Comparison of ENCODE assay signal across 7 cellular contexts in the genomic region with DNA sequence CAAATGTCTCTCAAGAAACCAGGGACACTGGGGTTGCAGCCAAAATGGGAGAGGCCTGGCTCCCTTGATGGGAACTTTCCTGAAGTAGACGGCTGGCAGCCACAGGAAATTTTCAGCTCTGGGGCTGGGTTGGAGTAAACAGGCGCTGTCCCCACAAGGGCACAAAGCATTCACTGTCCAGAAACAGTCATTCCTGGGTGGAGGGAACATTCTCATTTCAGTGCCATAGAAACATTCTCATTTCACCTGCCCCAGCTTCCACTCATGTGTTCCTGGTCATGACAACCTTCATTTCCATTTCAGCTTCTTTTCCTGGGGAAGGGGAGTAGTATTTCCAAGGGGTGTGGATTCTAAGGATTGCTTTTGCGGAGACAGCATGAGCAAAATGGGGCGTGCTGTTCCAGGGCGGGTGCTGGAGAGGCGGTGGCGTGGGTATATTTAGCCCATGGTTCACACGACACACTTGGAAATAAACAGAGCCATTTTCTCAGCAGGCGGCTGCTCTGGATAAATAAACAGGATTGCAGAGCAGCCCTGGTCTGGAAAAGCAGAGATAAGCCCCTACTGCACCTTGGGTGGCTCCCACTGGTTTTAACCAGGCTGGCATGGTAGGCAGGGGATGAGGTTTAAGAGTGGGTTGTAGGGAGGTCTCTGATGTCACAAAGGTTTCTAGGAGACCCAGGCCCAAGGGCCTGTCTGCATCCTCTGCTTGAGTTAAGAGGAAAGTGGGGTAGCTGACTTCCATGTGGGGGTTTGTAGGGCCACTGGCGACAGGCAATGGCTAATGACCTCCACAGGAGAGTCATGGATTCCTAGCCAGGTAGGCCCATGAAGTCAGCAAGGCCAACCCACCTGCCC. TPM values are rescaled to one million over a fixed set of nuclear protein-coding genes. Genes with fewer than 3 reads are reported as not detected.
DNase-seq lines count a peak whose midpoint lies in the region; ATAC-seq and TF ChIP-seq lines count a peak whose summit lies in the region.

No MANE protein-coding gene starts in this region.

- peaks cover 0 to 26% of the 10 kb centered on the region in 2 donors for H3K36me3 ChIP-seq in left lung
- peaks cover 11% of the 10 kb centered on the region for H3K36me3 ChIP-seq in suprapubic skin
- H3K36me3 ChIP-seq in OCI-LY7 (ENCODE audit: insufficient read depth, low read length) = peaks cover 55% of the 10 kb centered on the region

- WGBS in suprapubic skin = 32% methylated on average over 10 of the region's 10 CpGs

- H3K27ac ChIP-seq in left lung (peak overlapping the region; percentile 57 to 75), suprapubic skin (peak overlapping the region; percentile 93), OCI-LY7 (ENCODE audit: low read depth, low read length, poor library complexity, severe bottlenecking) (no peak overlapping the region)

- H3K4me2 ChIP-seq in OCI-LY7 (ENCODE audit: low read length) = no peak overlapping the region

- H3K79me2 ChIP-seq in OCI-LY7 (ENCODE audit: insufficient read depth, low read depth, low read length) = peaks cover 3% of the 10 kb centered on the region; the same call in 1 of the 2 replicates

- TF ChIP-seq EP300 in suprapubic skin (IDR thresholded peaks at IDR 0.05) = no peak

- CTCF ChIA-PET in OCI-LY7 (lab: Charles Lee; ENCODE audit: unreplicated experiment) = no interaction called here

- TF ChIP-seq CTCF in left lung (IDR thresholded peaks at IDR 0.05) (no peak), suprapubic skin (IDR thresholded peaks at IDR 0.05) (no peak), OCI-LY7 (conservative IDR thresholded peaks at IDR 0.05; ENCODE audit: low read length) (no peak)

- DNase-seq in NCI-H187 treated with DMSO at 0.1 percent for 48 hours (lab: John Stamatoyannopoulos, UW) (peak; percentile 49), astrocyte of the hippocampus (ENCODE audit: low read depth, low spot score) (peak; percentile 44), left lung (peak in 1 of 2 donors; percentile 61), suprapubic skin (ENCODE audit: low spot score in 2 of 2) (peak; percentile 85 to 86), OCI-LY7 (ENCODE audit: low spot score) (no peak), NK-92 (lab: John Stamatoyannopoulos, UW; ENCODE audit: unreplicated experiment) (no peak)

- ATAC-seq in left lung (peak; percentile 61), HG03354 (IDR thresholded peaks at IDR 0.05; ENCODE audit: poor library complexity, severe bottlenecking, unreplicated experiment) (no peak)

- H3K4me1 ChIP-seq in left lung = peaks cover 68 to 99% of the 10 kb centered on the region in 2 donors
- H3K4me1 ChIP-seq in suprapubic skin = peaks cover 91% of the 10 kb centered on the region
- peaks cover 54% of the 10 kb centered on the region for H3K4me1 ChIP-seq in OCI-LY7 (ENCODE audit: insufficient read depth, low read length, poor library complexity, severe bottlenecking)

- H3K27me3 ChIP-seq in left lung = no peaks in the 10 kb centered on the region
- H3K27me3 ChIP-seq in suprapubic skin = no peaks in the 10 kb centered on the region

- H3K4me3 ChIP-seq in left lung (no peak overlapping the region), suprapubic skin (peak overlapping the region; percentile 8), OCI-LY7 (ENCODE audit: low read depth, low read length, poor library complexity, severe bottlenecking) (no peak overlapping the region)

- no peak overlapping the region for H2AFZ ChIP-seq in OCI-LY7 (ENCODE audit: low read length)

- H3K9me2 ChIP-seq in OCI-LY7 (ENCODE audit: insufficient read depth, low read length) = no peaks in the 10 kb centered on the region

- POLR2A ChIA-PET in OCI-LY7 (lab: Charles Lee) = interaction anchor here (1.1 to 2.2 kb wide), 2 partner anchors 11 to 14 kb away, joined by 4 to 8 read pairs; no protein-coding TSS in a partner anchor

- intact Hi-C loops in left lung (cut with DNase I) (no loop called here), OCI-LY7 (cut with micrococcal nuclease; ENCODE audit: unreplicated experiment) (no loop called here)

- H3K9me3 ChIP-seq in left lung = no peaks in the 10 kb centered on the region
- H3K9me3 ChIP-seq in suprapubic skin = no peaks in the 10 kb centered on the region
- no peaks in the 10 kb centered on the region for H3K9me3 ChIP-seq in OCI-LY7 (ENCODE audit: low read length)

- BruUV-seq in OCI-LY7 (replicated peaks; lab: Mats Ljungman, UMichigan) = no TSS peak

- TF ChIP-seq POLR2A in suprapubic skin (IDR thresholded peaks at IDR 0.05) = no peak

- no peaks in the 10 kb centered on the region for H4K20me1 ChIP-seq in OCI-LY7 (ENCODE audit: insufficient read depth, low read length)

RNA-seq across cellular contexts. Expression of a gene that starts 32.9 kb away (rescaled TPM):
- total RNA-seq in left lung = 10 to 100 TPM; 13.5 to 15.7 TPM
- total RNA-seq in suprapubic skin = 1 to 10 TPM in 1 of 4 donors, not detected in 3; 2.7 TPM
- total RNA-seq in OCI-LY7 (2014; rRNA removed; shearing (Covaris generic)) = not detected in 2 replicates
- total RNA-seq in OCI-LY7 (2022) = not detected in 2 replicates

RNA-seq across cellular contexts. Expression of a gene that starts 52.1 kb away (rescaled TPM):
- total RNA-seq in left lung = 100 to 1,000 TPM; 122 to 181 TPM
- 100 to 1,000 TPM; 104 to 120 (median 107) TPM for total RNA-seq in suprapubic skin
- total RNA-seq in OCI-LY7 (2014; rRNA removed; shearing (Covaris generic)) = 83.2 and 88.8 TPM in 2 replicates
- 64.2 and 71.5 TPM in 2 replicates for total RNA-seq in OCI-LY7 (2022)

Comparison
In these comparisons a context has a peak if more than half of its experiments do, and no peak if none do; other contexts are left out.
1. DNase-seq: peak in NCI-H187 treated with DMSO at 0.1 percent for 48 hours (single experiment), astrocyte of the hippocampus (single experiment) and suprapubic skin (2 of 2); none in OCI-LY7 (single experiment) and NK-92 (single experiment).